10 cellular contexts compared by ENCODE assay signal in genomic region chr12:103851127-103851526, GRCh38. TPM values are rescaled to one million over a fixed set of nuclear protein-coding genes. Genes with fewer than 3 reads are reported as not detected.
DNase-seq lines count a peak whose midpoint lies in the region; ATAC-seq and TF ChIP-seq lines count a peak whose summit lies in the region.
"Had no signal": no experiment of that assay in that cellular context is flagged by ENCODE, and none has a peak within 500 bp of the region (broad histone marks: within the 10 kb centered on the region; RNA-seq: fewer than 3 reads in every experiment).

No MANE protein-coding gene starts in this region.

- peak; percentile 37 for ATAC-seq in sciatic nerve

- 31% methylated on average over 1 of the region's 1 CpG for WGBS in esophagus muscularis mucosa
- WGBS in testis, 2 donors = 37 to 76% methylated on average over 1 of the region's 1 CpG

- intact Hi-C loops in esophagus muscularis mucosa (cut with DNase I) (no loop called here), sciatic nerve (cut with DNase I) (no loop called here), testis (cut with DNase I; ENCODE audit: low total_unique reads) (no loop called here), colonic mucosa (cut with DNase I) (no loop called here)

- H3K36me3 ChIP-seq in esophagus muscularis mucosa (no peaks in the 10 kb centered on the region), testis (ENCODE audit: low read depth, missing control alignments) (no peaks in the 10 kb centered on the region), colonic mucosa (no peaks in the 10 kb centered on the region)

- no peak for TF ChIP-seq EP300 in esophagus muscularis mucosa (IDR thresholded peaks at IDR 0.05)

- H3K27me3 ChIP-seq in esophagus muscularis mucosa (no peaks in the 10 kb centered on the region), testis (no peaks in the 10 kb centered on the region), colonic mucosa (no peaks in the 10 kb centered on the region)

- peak; percentile 89 for DNase-seq in HT1080 (ENCODE audit: low read depth)
- no peak for DNase-seq in esophagus muscularis mucosa (ENCODE audit: extremely low spot score)
- DNase-seq in sciatic nerve (ENCODE audit: low spot score) = no peak
- no peak for DNase-seq in SW480 (ENCODE audit: low spot score)
- DNase-seq in testis = no peak
- no peak for DNase-seq in colonic mucosa
- DNase-seq in Kasumi-1 (lab: John Stamatoyannopoulos, UW) = no peak
- DNase-seq: activated CD4-positive, CD25-positive, alpha-beta regulatory T cell treated with anti-CD3 and anti-CD28 coated beads, Interleukin-2, amount 50 U/mL, for 72 hours; stimulated activated CD4-positive, alpha-beta T cell treated with anti-CD3 and anti-CD28 coated beads, Interleukin-2, amount 100 ng/mL, for 48 hours had no signal

- no peak for TF ChIP-seq POLR2A in esophagus muscularis mucosa (IDR thresholded peaks at IDR 0.05; ENCODE audit: low read depth)
- TF ChIP-seq POLR2A in testis (IDR thresholded peaks at IDR 0.05) = no peak

- no peak overlapping the region for H3K4me3 ChIP-seq in esophagus muscularis mucosa
- no peak overlapping the region for H3K4me3 ChIP-seq in testis
- no peak overlapping the region for H3K4me3 ChIP-seq in colonic mucosa

- no peak for TF ChIP-seq CTCF in VCaP (conservative IDR thresholded peaks at IDR 0.05)
- TF ChIP-seq CTCF in esophagus muscularis mucosa (IDR thresholded peaks at IDR 0.05) = no peak
- no peak for TF ChIP-seq CTCF in testis (IDR thresholded peaks at IDR 0.05)
- no peak for TF ChIP-seq CTCF in colonic mucosa (IDR thresholded peaks at IDR 0.05)

- H3K27ac ChIP-seq in VCaP (peak overlapping the region; percentile 86), esophagus muscularis mucosa (replicated peaks in 1 of 4) (peak overlapping the region; percentile 83 to 97 (median 96)), testis (peak overlapping the region in 1 of 2 donors; percentile 11), colonic mucosa (no peak overlapping the region)

- H3K9ac ChIP-seq in colonic mucosa (ENCODE audit: low read depth in 2 of 2, low read length in 2 of 2) = no peak overlapping the region

- H3K4me1 ChIP-seq in esophagus muscularis mucosa = peaks cover 0 to 99% (median 91%) of the 10 kb centered on the region in 4 donors
- H3K4me1 ChIP-seq in testis = peaks cover 15% of the 10 kb centered on the region
- H3K4me1 ChIP-seq in colonic mucosa = no peaks in the 10 kb centered on the region

- H3K9me3 ChIP-seq in esophagus muscularis mucosa (no peaks in the 10 kb centered on the region), testis (no peaks in the 10 kb centered on the region), colonic mucosa (no peaks in the 10 kb centered on the region)

RNA-seq across cellular contexts. Expression of gene NT5DC3, which starts 10.1 kb away (rescaled TPM):
- 17.1 and 21.6 TPM in 2 replicates for total RNA-seq in HT1080 (2014; rRNA removed; shearing (Covaris generic))
- polyA plus RNA-seq in HT1080 (2015; cell fraction: cytosol; rRNA removed) = 13.4 and 15.1 TPM in 2 replicates
- polyA plus RNA-seq in HT1080 (2015; cell fraction: nucleus; rRNA removed) = 36.9 and 37.1 TPM in 2 replicates
- total RNA-seq in esophagus muscularis mucosa (100 to 1,000 TPM; 169 to 275 (median 195) TPM), sciatic nerve (26.2 TPM), testis (10 to 100 TPM; 16.1 to 25.4 TPM), colonic mucosa (10 to 100 TPM; 10.0 to 22.6 TPM)
- 5.7 TPM for polyA plus RNA-seq in testis (ENCODE audit: insufficient read depth, low read depth, low replicate concordance)
